27 cellular contexts compared by ENCODE assay signal in genomic region chrY:13398876-13399275, GRCh38.
"Had no signal": no experiment of that assay in that cellular context is flagged by ENCODE, and none has a peak within 500 bp of the region (broad histone marks: within the 10 kb centered on the region; RNA-seq: fewer than 3 reads in every experiment).

No MANE protein-coding gene starts in this region.

- H3K4me1 ChIP-seq: Peyer's patch, SJSA1 had no signal

- DNase-seq: activated CD4-positive, alpha-beta T cell treated with anti-CD3 and anti-CD28 coated beads, Interleukin-2, amount 10 ng/mL, durations not matched to agents 24 days and 14 days; activated CD4-positive, alpha-beta T cell treated with anti-CD3 and anti-CD28 coated beads, Interleukin-2, amount 50 U/mL, for 4 hours; activated CD8-positive, alpha-beta T cell treated with anti-CD3 and anti-CD28 coated beads, Interleukin-2, amount 10 ng/mL, durations not matched to agents 7 days and 5 days; activated effector memory CD4-positive, alpha-beta T cell treated with Interleukin-2 at 50 U/mL for 16 hours; activated naive CD4-positive, alpha-beta T cell treated with anti-CD3 and anti-CD28 coated beads, Interleukin-2, amount 10 ng/mL, durations not matched to agents 7 days and 5 days; activated naive CD8-positive, alpha-beta T cell treated with anti-CD3 and anti-CD28 coated beads, Interleukin-2, amount 50 U/mL, for 24 hours; activated T-cell treated with anti-CD3 and anti-CD28 coated beads, Interleukin-2, amount 50 U/mL, for 24 hours; amniotic stem cell; aorta; brain microvascular endothelial cell; central memory CD4-positive, alpha-beta T cell; NCI-H1048; NCI-H1105 treated with DMSO at 0.1 percent for 48 hours; NCI-H1436; NCI-H1694; NCI-H1930; NCI-H2081 treated with DMSO at 0.1 percent for 48 hours; NCI-H345; NCI-H524 treated with DMSO at 0.1 percent for 48 hours; NK-92 treated with Interleukin-12 subunit alpha and Interleukin-12 subunit beta, amount 100 ng/mL, for 24 hours; PC-3; Peyer's patch; RPMI8226; SHP77 treated with DMSO at 0.1 percent for 48 hours; SK-N-SH had no signal

- H3K27me3 ChIP-seq: brain microvascular endothelial cell, Peyer's patch, SJSA1 had no signal

- H3K9me2 ChIP-seq: SK-N-SH had no signal

- H3K9me3 ChIP-seq: Peyer's patch, SJSA1, SK-N-SH had no signal

- H3K27ac ChIP-seq: brain microvascular endothelial cell, KMS-11, Peyer's patch, SJSA1 had no signal

- H3K36me3 ChIP-seq: brain microvascular endothelial cell, Peyer's patch, SJSA1 had no signal

- H3K4me2 ChIP-seq: KMS-11, SK-N-SH had no signal

- H3K4me3 ChIP-seq: Peyer's patch, SJSA1 had no signal

- H3K9ac ChIP-seq: KMS-11, SK-N-SH had no signal
